In genomic region chr9:92066131-92066530, GRCh38 we compare ENCODE assay signal across 18 cellular contexts.
"Had no signal": no experiment of that assay in that cellular context is flagged by ENCODE, and none has a peak within 500 bp of the region (broad histone marks: within the 10 kb centered on the region; RNA-seq: fewer than 3 reads in every experiment).

No MANE protein-coding gene starts in this region.

- H3K27ac ChIP-seq: left lung, SJSA1 had no signal

- DNase-seq: activated CD4-positive, alpha-beta T cell treated with anti-CD3 and anti-CD28 coated beads, Interleukin-2, amount 50 U/mL, for 1 hour; activated CD4-positive, CD25-positive, alpha-beta regulatory T cell; activated CD8-positive, alpha-beta memory T cell treated with anti-CD3 and anti-CD28 coated beads for 24 hours; activated naive CD4-positive, alpha-beta T cell treated with anti-CD3 and anti-CD28 coated beads for 36 hours; central memory CD4-positive, alpha-beta T cell; effector memory CD8-positive, alpha-beta T cell; erythroblast; left lung; mammary epithelial cell; naive B cell; stimulated activated CD4-positive, alpha-beta T cell treated with anti-CD3 and anti-CD28 coated beads, Interleukin-15, amount 100 ng/mL, for 24 hours; stimulated activated CD4-positive, alpha-beta T cell treated with anti-CD3 and anti-CD28 coated beads, Interleukin-4, amount 100 ng/mL, for 1 hour; stimulated activated naive CD4-positive, alpha-beta T cell; substantia nigra; SW 1271; trophoblast cell had no signal

- H3K27me3 ChIP-seq: left lung, SJSA1 had no signal

- H3K27me3 Mint-ChIP-seq: effector memory CD8-positive, alpha-beta T cell; naive B cell had no signal

- H3K4me1 ChIP-seq: left lung, SJSA1 had no signal

- FAIRE-seq: keratinocyte had no signal

- H3K4me3 Mint-ChIP-seq: activated naive CD4-positive, alpha-beta T cell treated with anti-CD3 and anti-CD28 coated beads for 36 hours; effector memory CD8-positive, alpha-beta T cell; naive B cell had no signal

- H3K27ac Mint-ChIP-seq: activated naive CD4-positive, alpha-beta T cell treated with anti-CD3 and anti-CD28 coated beads for 36 hours had no signal

- ATAC-seq: effector memory CD8-positive, alpha-beta T cell; left lung had no signal

- H3K4me3 ChIP-seq: left lung, SJSA1 had no signal
